Comparison of ENCODE assay signal across 28 cellular contexts in genomic region chr22:31481129-31481528, GRCh38.
"Had no signal": no experiment of that assay in that cellular context is flagged by ENCODE, and none has a peak within 500 bp of the region (broad histone marks: within the 10 kb centered on the region; RNA-seq: fewer than 3 reads in every experiment).

No MANE protein-coding gene starts in this region.

- H3K27ac Mint-ChIP-seq: natural killer cell; nephron; neural progenitor cell; progenitor cell of endocrine pancreas; stimulated activated effector memory CD8-positive, alpha-beta T cell treated with anti-CD3 and anti-CD28 coated beads, Interleukin-12 subunit alpha, Interleukin-12 subunit beta, amount 100 ng/mL, for 72 hours; type B pancreatic cell had no signal

- H3K9me3 Mint-ChIP-seq: natural killer cell; nephron; neural progenitor cell; stimulated activated effector memory CD8-positive, alpha-beta T cell treated with anti-CD3 and anti-CD28 coated beads, Interleukin-12 subunit alpha, Interleukin-12 subunit beta, amount 100 ng/mL, for 72 hours; stimulated activated naive CD8-positive, alpha-beta T cell treated with anti-CD3 and anti-CD28 coated beads, Interleukin-15, amount 100 ng/mL, for 72 hours; type B pancreatic cell had no signal

- ATAC-seq: natural killer cell; psoas muscle; right cardiac atrium; right lobe of liver; stimulated activated effector memory CD8-positive, alpha-beta T cell treated with anti-CD3 and anti-CD28 coated beads, Interleukin-12 subunit alpha, Interleukin-12 subunit beta, amount 100 ng/mL, for 72 hours; stimulated activated naive CD8-positive, alpha-beta T cell treated with anti-CD3 and anti-CD28 coated beads, Interleukin-15, amount 100 ng/mL, for 72 hours; stimulated activated naive CD8-positive, alpha-beta T cell treated with anti-CD3 and anti-CD28 coated beads, Interleukin-15, Interleukin-2, amounts not matched to agents 100 U/mL and 50 U/mL, for 24 hours; upper lobe of right lung had no signal

- H3K9me3 ChIP-seq: ovary, psoas muscle, right lobe of liver, sigmoid colon, suprapubic skin, testis, tibial artery, transverse colon, upper lobe of right lung, uterus had no signal

- H3K4me3 Mint-ChIP-seq: natural killer cell; nephron; neural progenitor cell; stimulated activated effector memory CD8-positive, alpha-beta T cell treated with anti-CD3 and anti-CD28 coated beads, Interleukin-12 subunit alpha, Interleukin-12 subunit beta, amount 100 ng/mL, for 72 hours; stimulated activated naive CD8-positive, alpha-beta T cell treated with anti-CD3 and anti-CD28 coated beads, Interleukin-15, amount 100 ng/mL, for 72 hours; type B pancreatic cell had no signal

- H3K4me1 Mint-ChIP-seq: nephron had no signal

- H3K27me3 Mint-ChIP-seq: progenitor cell of endocrine pancreas; stimulated activated naive CD8-positive, alpha-beta T cell treated with anti-CD3 and anti-CD28 coated beads, Interleukin-15, amount 100 ng/mL, for 72 hours; type B pancreatic cell had no signal

- DNase-seq: natural killer cell; occipital lobe; ovary; posterior cingulate gyrus; psoas muscle; right cardiac atrium; right lobe of liver; sigmoid colon; small intestine; stimulated activated CD4-positive, alpha-beta T cell treated with anti-CD3 and anti-CD28 coated beads, Interleukin-15, amount 100 ng/mL, for 24 hours; stimulated activated CD4-positive, alpha-beta T cell treated with anti-CD3 and anti-CD28 coated beads, Interleukin-2, amount 100 ng/mL, for 24 hours; stimulated activated CD4-positive, alpha-beta T cell treated with anti-CD3 and anti-CD28 coated beads, Interleukin-2, amount 100 ng/mL, for 48 hours; stimulated activated CD4-positive, alpha-beta T cell treated with anti-CD3 and anti-CD28 coated beads, Interleukin-4, amount 100 ng/mL, for 24 hours; stimulated activated naive CD4-positive, alpha-beta T cell; stimulated activated naive CD8-positive, alpha-beta T cell treated with anti-CD3 and anti-CD28 coated beads, Interleukin-15, amount 100 ng/mL, for 72 hours; stimulated activated naive CD8-positive, alpha-beta T cell treated with anti-CD3 and anti-CD28 coated beads, Interleukin-15, Interleukin-2, amounts not matched to agents 100 U/mL and 50 U/mL, for 24 hours; substantia nigra; testis; tibial artery; transverse colon; upper lobe of right lung; uterus had no signal
